In genomic region chr16:11129378-11129781, GRCh38 we compare ENCODE assay signal across 11 cellular contexts.
DNase-seq lines count a peak whose midpoint lies in the region; ATAC-seq, FAIRE-seq and TF ChIP-seq lines count a peak whose summit lies in the region.
"Had no signal": no experiment of that assay in that cellular context is flagged by ENCODE, and none has a peak within 500 bp of the region (broad histone marks: within the 10 kb centered on the region; RNA-seq: fewer than 3 reads in every experiment).

No MANE protein-coding gene starts in this region.

- DNase-seq in GM03348 (ENCODE audit: low spot score): peak; percentile 57
- DNase-seq in SK-N-DZ (ENCODE audit: low spot score): peak; percentile 41
- peak; percentile 21 to 39 for DNase-seq in erythroblast (lab: John Stamatoyannopoulos, UW)
- DNase-seq in spleen: no peak
- no peak for DNase-seq in activated gamma-delta T cell treated with Interleukin-2 at 50 U/mL for 16 hours
- DNase-seq in pancreas: no peak
- DNase-seq: DMS79 treated with DMSO at 0.1 percent for 48 hours, small intestine, SW 1271 had no signal

- peaks cover 0 to 77% (median 28%) of the 10 kb centered on the region in 6 donors for H3K36me3 ChIP-seq in spleen
- H3K36me3 ChIP-seq in pancreas: peaks cover 0 to 5% (median 0%) of the 10 kb centered on the region in 3 donors
- peaks cover 0 to 28% of the 10 kb centered on the region in 2 donors for H3K36me3 ChIP-seq in gastroesophageal sphincter

- TF ChIP-seq CTCF in spleen (IDR thresholded peaks at IDR 0.05 in 8 of 11, conservative IDR thresholded peaks at IDR 0.05 in 3 of 11) (no peak), pancreas (IDR thresholded peaks at IDR 0.05) (no peak), gastroesophageal sphincter (IDR thresholded peaks at IDR 0.05) (no peak)

- WGBS in spleen, 5 donors: 69 to 83% (median 81%) methylated on average over 4 of the region's 4 CpGs
- 85 to 90% methylated on average over 4 of the region's 4 CpGs for WGBS in pancreas, 2 donors
- 68 to 70% methylated on average over 3 to 4 of the region's 4 CpGs for WGBS in gastroesophageal sphincter (ENCODE audit: low coverage in 1 of 2), 2 donors

- H3K27ac ChIP-seq in spleen: peak overlapping the region in 7 of 8 donors; percentile 35 to 64 (median 52)
- H3K27ac ChIP-seq in pancreas: no peak overlapping the region
- peak overlapping the region in 2 of 4 donors; percentile 19 to 66 for H3K27ac ChIP-seq in gastroesophageal sphincter

- no peak for TF ChIP-seq EP300 in gastroesophageal sphincter (IDR thresholded peaks at IDR 0.05)

- no peaks in the 10 kb centered on the region for H3K27me3 ChIP-seq in spleen (replicated peaks in 1 of 7)
- no peaks in the 10 kb centered on the region for H3K27me3 ChIP-seq in pancreas
- H3K27me3 ChIP-seq in gastroesophageal sphincter: no peaks in the 10 kb centered on the region

- no peaks in the 10 kb centered on the region for H3K9me3 ChIP-seq in spleen
- no peaks in the 10 kb centered on the region for H3K9me3 ChIP-seq in pancreas
- H3K9me3 ChIP-seq in gastroesophageal sphincter: no peaks in the 10 kb centered on the region

- FAIRE-seq in pancreas (lab: Jason Lieb, UNC): no peak
- FAIRE-seq: astrocyte, small intestine had no signal

- peaks cover 0 to 36% (median 18%) of the 10 kb centered on the region in 6 donors for H3K4me1 ChIP-seq in spleen
- H3K4me1 ChIP-seq in pancreas: peaks cover 3 to 10% (median 4%) of the 10 kb centered on the region in 3 donors
- peaks cover 0 to 72% (median 25%) of the 10 kb centered on the region in 3 donors for H3K4me1 ChIP-seq in gastroesophageal sphincter

- ATAC-seq in pancreas: no peak
- no peak for ATAC-seq in gastroesophageal sphincter

- H3K4me3 ChIP-seq in spleen (no peak overlapping the region), pancreas (no peak overlapping the region), gastroesophageal sphincter (no peak overlapping the region)

- TF ChIP-seq POLR2A in erythroblast (IDR thresholded peaks at IDR 0.05; ENCODE audit: low read length): no peak
- no peak for TF ChIP-seq POLR2A in spleen (IDR thresholded peaks at IDR 0.05)
- TF ChIP-seq POLR2A in gastroesophageal sphincter (IDR thresholded peaks at IDR 0.05): no peak

- intact Hi-C loops in spleen (cut with DNase I; ENCODE audit: low total_unique reads) (no loop called here), pancreas (cut with DNase I) (no loop called here)

Comparison
In these comparisons a context has a peak if more than half of its experiments do, and no peak if none do; other contexts are left out.
1. DNase-seq: peak in GM03348 (single experiment), SK-N-DZ (single experiment) and erythroblast (2 of 2); none in spleen (single experiment), activated gamma-delta T cell treated with Interleukin-2 at 50 U/mL for 16 hours (single experiment) and pancreas (0 of 6).
2. H3K27ac ChIP-seq: peak in spleen (7 of 8); none in pancreas (0 of 4).